ENCODE assay signal across 1 cellular context in genomic region chr17:39737761-39738567, GRCh38.
TF ChIP-seq lines count a peak whose summit lies in the region.

Gene GRB7, plus strand, starts transcription at chr17:39737938. Its CDS starts 4,364 bp downstream, at chr17:39742302.

TF ChIP-seq in HepG2, 621 proteins besides CTCF, POLR2A, EP300 and RAD21 (continued from another document and continues in another):
- TF ChIP-seq ZBTB26 (CRISPR knock-in tag; IDR thresholded peaks at IDR 0.05; ENCODE audit: borderline replicate concordance) (no peak), ARID3A (IDR thresholded peaks at IDR 0.05; ENCODE audit: low read depth, low read length) (no peak), ZNF101 (CRISPR knock-in tag; IDR thresholded peaks at IDR 0.05; ENCODE audit: borderline replicate concordance, low read depth) (no peak), AKAP8 (CRISPR knock-in tag; IDR thresholded peaks at IDR 0.05) (no peak), SP2 (CRISPR knock-in tag; IDR thresholded peaks at IDR 0.05) (no peak), NFE2 (CRISPR knock-in tag; IDR thresholded peaks at IDR 0.05) (no peak), ZNF644 (CRISPR knock-in tag; IDR thresholded peaks at IDR 0.05; ENCODE audit: low read depth) (no peak), RBFOX2 (IDR thresholded peaks at IDR 0.05; ENCODE audit: low read depth, low read length) (peak; percentile 85), TFDP1 (CRISPR knock-in tag; IDR thresholded peaks at IDR 0.05; ENCODE audit: borderline replicate concordance) (no peak), ZNF746 (CRISPR knock-in tag; IDR thresholded peaks at IDR 0.05) (peak; percentile 63), ZNF883 (CRISPR knock-in tag; IDR thresholded peaks at IDR 0.05; ENCODE audit: not compliant biosample characterization) (peak; percentile 81), KDM4B (CRISPR knock-in tag; IDR thresholded peaks at IDR 0.05) (no peak), SETDB1 (CRISPR knock-in tag; IDR thresholded peaks at IDR 0.05; ENCODE audit: borderline replicate concordance) (no peak), AHR (CRISPR knock-in tag; IDR thresholded peaks at IDR 0.05) (no peak), CBX1 (IDR thresholded peaks at IDR 0.05; ENCODE audit: low read depth) (no peak), ZNF607 (CRISPR knock-in tag; IDR thresholded peaks at IDR 0.05; ENCODE audit: borderline replicate concordance) (peak; percentile 75; the same call in 1 of the 2 replicates), SRF (IDR thresholded peaks at IDR 0.05; ENCODE audit: low read depth, low read length) (no peak), KDM1A (CRISPR knock-in tag; IDR thresholded peaks at IDR 0.05) (no peak), ZNF281 (CRISPR knock-in tag; IDR thresholded peaks at IDR 0.05; ENCODE audit: borderline replicate concordance) (peak; percentile 82; the same call in 1 of the 2 replicates), THYN1 (CRISPR knock-in tag; IDR thresholded peaks at IDR 0.05; ENCODE audit: borderline replicate concordance, low read depth) (no peak), PRPF4 (IDR thresholded peaks at IDR 0.05; ENCODE audit: low read depth, low read length, poor library complexity, severe bottlenecking) (no peak), IKZF1 (IDR thresholded peaks at IDR 0.05) (no peak), PBX3 (CRISPR knock-in tag; IDR thresholded peaks at IDR 0.05; ENCODE audit: borderline replicate concordance) (no peak), ZNF260 (CRISPR knock-in tag; IDR thresholded peaks at IDR 0.05; ENCODE audit: borderline replicate concordance, low read depth) (no peak), KDM6A (CRISPR knock-in tag; IDR thresholded peaks at IDR 0.05; ENCODE audit: low read depth) (no peak), ZNF180 (CRISPR knock-in tag; IDR thresholded peaks at IDR 0.05; ENCODE audit: borderline replicate concordance, low read depth) (no peak), MAX (IDR thresholded peaks at IDR 0.05) (no peak), TARDBP (CRISPR knock-in tag; IDR thresholded peaks at IDR 0.05) (peak; percentile 84), ZNF207 (IDR thresholded peaks at IDR 0.05; ENCODE audit: borderline replicate concordance) (no peak), ZSCAN31 (CRISPR knock-in tag; IDR thresholded peaks at IDR 0.05; ENCODE audit: low read depth) (peak; percentile 63; the same call in 1 of the 2 replicates), ZNF749 (CRISPR knock-in tag; IDR thresholded peaks at IDR 0.05; ENCODE audit: borderline replicate concordance) (no peak), MAFK (conservative IDR thresholded peaks at IDR 0.05 in 1 of 2, IDR thresholded peaks at IDR 0.05 in 1 of 2; ENCODE audit: low read length in 2 of 2) (no peak), FOXK2 (IDR thresholded peaks at IDR 0.05) (no peak), ZBTB38 (CRISPR knock-in tag; IDR thresholded peaks at IDR 0.05) (no peak; the same call in 1 of the 2 replicates), CEBPB (IDR thresholded peaks at IDR 0.05; ENCODE audit: borderline replicate concordance, low read depth, low read length) (no peak), AGO2 (optimal IDR thresholded peaks at IDR 0.05; ENCODE audit: low read depth, low read length) (peak; percentile 94), CBX2 (IDR thresholded peaks at IDR 0.05; ENCODE audit: low read depth, low read length) (no peak), CBX2 (CRISPR knock-in tag; IDR thresholded peaks at IDR 0.05; ENCODE audit: low read depth) (no peak), FOXJ3 (CRISPR knock-in tag; IDR thresholded peaks at IDR 0.05; ENCODE audit: borderline replicate concordance) (0 out of 2 replicates have a peak, but pooled peaks have one; percentile 19), ZNF770 (CRISPR knock-in tag; IDR thresholded peaks at IDR 0.05) (peak; percentile 54; the same call in 1 of the 2 replicates), ZBTB34 (CRISPR knock-in tag; IDR thresholded peaks at IDR 0.05) (no peak), ZNF558 (CRISPR knock-in tag; IDR thresholded peaks at IDR 0.05; ENCODE audit: borderline replicate concordance) (no peak), ZNF160 (CRISPR knock-in tag; IDR thresholded peaks at IDR 0.05) (no peak; the same call in 1 of the 2 replicates), MEIS1 (CRISPR knock-in tag; IDR thresholded peaks at IDR 0.05; ENCODE audit: borderline replicate concordance) (0 out of 2 replicates have a peak, but pooled peaks have one; percentile 41)
